In genomic region chr20:33664085-33664761, GRCh38 we compare ENCODE assay signal across 1 cellular context.
TF ChIP-seq lines count a peak whose summit lies in the region.

No MANE protein-coding gene starts in this region.

TF ChIP-seq in liver, 16 proteins besides CTCF, POLR2A, EP300 and RAD21 (continued from another document):
- TF ChIP-seq ZBTB33 (IDR thresholded peaks at IDR 0.05) = no peak
- no peak for TF ChIP-seq ATF3 (IDR thresholded peaks at IDR 0.05)
- no peak for TF ChIP-seq RXRA (IDR thresholded peaks at IDR 0.05)
- TF ChIP-seq GABPA (IDR thresholded peaks at IDR 0.05 in 1 of 2, conservative IDR thresholded peaks at IDR 0.05 in 1 of 2) = no peak
- TF ChIP-seq EGR1 (IDR thresholded peaks at IDR 0.05; ENCODE audit: low read depth in 2 of 2) = no peak
- no peak for TF ChIP-seq SP1 (IDR thresholded peaks at IDR 0.05)
- TF ChIP-seq FOXA1 (IDR thresholded peaks at IDR 0.05) = no peak
- no peak for TF ChIP-seq NR2F2 (IDR thresholded peaks at IDR 0.05)
- TF ChIP-seq REST (IDR thresholded peaks at IDR 0.05) = no peak
- no peak for TF ChIP-seq HNF4G (IDR thresholded peaks at IDR 0.05)
